10 cellular contexts compared by ENCODE assay signal in the genomic region with DNA sequence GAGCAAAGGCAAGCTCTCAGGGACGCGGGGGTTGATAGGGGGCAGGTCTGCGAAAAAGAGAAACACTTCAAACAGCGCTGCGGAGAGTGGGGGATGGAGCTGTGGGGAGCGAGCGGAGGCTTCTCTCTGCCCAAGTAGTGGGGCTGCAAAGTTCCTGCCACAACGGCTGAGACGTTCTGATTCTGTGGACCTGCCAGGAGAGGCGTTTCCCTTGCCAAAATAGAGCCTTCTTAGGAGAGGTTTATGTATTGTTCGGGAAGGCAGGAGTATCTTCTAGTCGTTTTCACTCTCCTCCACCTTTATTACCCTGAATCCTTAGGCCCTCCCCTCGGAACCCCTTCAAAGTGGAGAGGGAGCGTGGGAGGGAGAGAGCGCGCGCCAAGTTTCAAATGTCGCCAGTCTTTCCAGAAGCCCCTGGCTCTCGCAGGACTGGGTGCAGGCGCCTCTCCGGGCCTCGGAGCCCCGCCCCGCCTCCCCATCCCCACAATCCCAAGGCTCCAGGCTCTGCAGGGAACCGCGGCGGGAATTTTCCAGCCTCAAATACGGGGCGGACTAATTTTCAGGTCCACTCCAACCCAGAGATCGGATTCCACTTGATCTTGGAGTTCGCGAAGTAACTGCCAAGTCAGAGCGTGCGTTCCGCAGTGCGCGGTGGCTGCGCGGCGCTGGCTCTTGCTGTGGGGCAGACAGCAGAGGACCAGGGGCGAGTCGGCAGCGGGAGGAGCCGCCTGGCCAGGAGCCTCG. TPM values are rescaled to one million over a fixed set of nuclear protein-coding genes. Genes with fewer than 3 reads are reported as not detected.
DNase-seq lines count a peak whose midpoint lies in the region; ATAC-seq and TF ChIP-seq lines count a peak whose summit lies in the region.
"Had no signal": no experiment of that assay in that cellular context is flagged by ENCODE, and none has a peak within 500 bp of the region (broad histone marks: within the 10 kb centered on the region; RNA-seq: fewer than 3 reads in every experiment).

No MANE protein-coding gene starts in this region.

- H4K20me1 ChIP-seq in GM23248 (ENCODE audit: insufficient read depth) = no peaks in the 10 kb centered on the region

- H3K27me3 ChIP-seq in esophagus muscularis mucosa (peaks cover 0 to 94% (median 60%) of the 10 kb centered on the region in 4 donors), GM23248 (replicated peaks; ENCODE audit: insufficient read depth) (peaks cover 75% of the 10 kb centered on the region)

- no peak for TF ChIP-seq POLR2A in esophagus muscularis mucosa (IDR thresholded peaks at IDR 0.05; ENCODE audit: low read depth)

- ATAC-seq in GM21723 (IDR thresholded peaks at IDR 0.05; ENCODE audit: unreplicated experiment) = no peak
- ATAC-seq in GM21737 (IDR thresholded peaks at IDR 0.05; ENCODE audit: unreplicated experiment) = no peak

- H3F3A ChIP-seq in GM23248 (ENCODE audit: insufficient read depth) = no peaks in the 10 kb centered on the region

- no peak for TF ChIP-seq EP300 in esophagus muscularis mucosa (IDR thresholded peaks at IDR 0.05)

- H3K4me1 ChIP-seq in esophagus muscularis mucosa (peaks cover 20 to 37% (median 30%) of the 10 kb centered on the region in 4 donors), GM23248 (ENCODE audit: insufficient read depth) (no peaks in the 10 kb centered on the region)

- no peak for TF ChIP-seq CTCF in esophagus muscularis mucosa (IDR thresholded peaks at IDR 0.05)

- no peak overlapping the region for H3K9ac ChIP-seq in GM23248

- H2AFZ ChIP-seq in GM23248 = no peak overlapping the region

- H3K4me2 ChIP-seq in GM23248 (ENCODE audit: unreplicated experiment) = no peak overlapping the region

- WGBS in esophagus muscularis mucosa = under 1% methylated on average over 29 of the region's 45 CpGs
- 7 to 8% methylated on average over 39 to 43 of the region's 45 CpGs for WGBS in GM23248 (ENCODE audit: low coverage in 1 of 2, low lambda C conversion rate in 2 of 2, missing lambda C conversion rate in 2 of 2), 2 experiments

- in situ Hi-C loops in GM23248 (cut with MboI) = no loop called here
- in situ Hi-C loops in G401 (cut with HindIII; ENCODE audit: low sequenced_read_pairs) = no loop called here

- peak overlapping the region; percentile 42 for H3K4me3 ChIP-seq in GM08714 (ENCODE audit: low read length)
- peak overlapping the region in 3 of 4 donors; percentile 10 to 29 (median 12) for H3K4me3 ChIP-seq in esophagus muscularis mucosa
- H3K4me3 ChIP-seq in GM23248 = no peak overlapping the region

- no peaks in the 10 kb centered on the region for H3K9me2 ChIP-seq in GM23248 (ENCODE audit: insufficient read depth)

- intact Hi-C loops in esophagus muscularis mucosa (cut with DNase I) = no loop called here

- DNase-seq in NCI-H748 treated with DMSO at 0.1 percent for 48 hours (lab: John Stamatoyannopoulos, UW) (peak; percentile 25), esophagus muscularis mucosa (ENCODE audit: extremely low spot score) (no peak), occipital lobe (lab: John Stamatoyannopoulos, UW) (peak; percentile 26), GM23248 (no peak), G401 (ENCODE audit: low spot score) (no peak)
- DNase-seq: cortex of kidney had no signal

- H3K36me3 ChIP-seq in esophagus muscularis mucosa = no peaks in the 10 kb centered on the region
- no peaks in the 10 kb centered on the region for H3K36me3 ChIP-seq in GM23248 (ENCODE audit: low read depth)

- H3K27ac ChIP-seq in esophagus muscularis mucosa (replicated peaks in 1 of 4) (no peak overlapping the region), GM23248 (no peak overlapping the region)

- no peaks in the 10 kb centered on the region for H3K79me2 ChIP-seq in GM23248 (ENCODE audit: insufficient read depth)

- H3K9me3 ChIP-seq in esophagus muscularis mucosa (no peaks in the 10 kb centered on the region), GM23248 (ENCODE audit: low read depth) (no peaks in the 10 kb centered on the region)

RNA-seq across cellular contexts. Expression of gene POU3F2, which starts 10.0 kb away (rescaled TPM):
- total RNA-seq in esophagus muscularis mucosa (not detected), occipital lobe (194 TPM)
- not detected in 2 replicates for total RNA-seq in GM23248 (2014; rRNA removed; shearing (Covaris generic))
- 0.05 TPM in 1 of 2 replicates, not detected in the other for polyA plus RNA-seq in GM23248 (2016; fragmentation: Nextera tagmentation; extraction: Ambion mirVana)
- not detected in 2 replicates for total RNA-seq in G401 (2014; rRNA removed; shearing (Covaris generic))
- total RNA-seq: MCF 10A had no signal

Comparison
In these comparisons a context has a peak if more than half of its experiments do, and no peak if none do; other contexts are left out.
1. DNase-seq: peak in NCI-H748 treated with DMSO at 0.1 percent for 48 hours (single experiment) and occipital lobe (single experiment); none in esophagus muscularis mucosa (single experiment), GM23248 (single experiment) and G401 (single experiment).
2. RNA of gene POU3F2, which starts 10.0 kb away (total RNA-seq): 194 TPM in occipital lobe (single experiment); not detected in esophagus muscularis mucosa, not detected in GM23248 and not detected in G401; every median in the first group is over 100 times any median in the second.